ENCODE assay signal across 8 cellular contexts in the genomic region with DNA sequence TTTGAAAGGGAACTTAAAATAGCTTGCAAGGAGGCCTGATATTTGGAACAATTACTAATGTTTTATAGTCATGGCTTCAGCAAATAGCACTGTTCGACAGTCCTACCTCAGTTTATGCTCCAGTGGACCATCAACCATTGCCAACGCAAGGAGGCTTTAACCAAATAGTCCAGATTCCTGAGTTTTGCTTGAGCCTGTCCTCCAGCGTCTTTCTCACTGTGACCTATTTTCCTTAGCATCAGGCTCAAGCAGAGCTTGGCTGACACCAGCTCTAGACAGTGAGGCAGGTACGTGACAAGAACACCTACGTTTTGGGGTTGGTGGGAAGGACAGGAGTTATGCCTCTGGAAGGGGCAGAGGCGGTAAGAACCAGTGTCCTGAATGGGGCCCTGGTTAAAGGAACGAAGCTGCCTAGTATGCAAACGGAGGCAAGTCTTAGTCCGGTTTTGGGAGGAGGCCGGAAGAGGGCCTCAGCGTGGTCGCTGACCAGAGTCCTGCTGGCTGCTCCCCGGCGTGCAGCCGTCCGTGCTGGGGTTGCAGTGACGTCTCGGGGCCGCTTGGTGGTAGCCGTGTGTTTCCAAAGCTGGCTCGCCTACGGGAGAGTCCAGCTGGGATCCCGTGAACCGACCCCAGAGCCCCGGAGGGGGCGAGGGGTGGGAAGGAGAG.
A peak's percentile ranks its signal among the peaks of the same experiment; 100 is the strongest.
DNase-seq lines count a peak whose midpoint lies in the region; ATAC-seq lines count a peak whose summit lies in the region.

No MANE protein-coding gene starts in this region.

- peak overlapping the region; percentile 73 for H3K4me3 ChIP-seq in BLaER1
- peak overlapping the region; percentile 39 to 63 for H3K4me3 ChIP-seq in muscle layer of duodenum (ENCODE audit: low read depth in 1 of 2, low read length in 2 of 2)
- H3K4me3 ChIP-seq in stomach smooth muscle (ENCODE audit: low read length in 2 of 2): peak overlapping the region; percentile 54 to 67

- H3K27me3 ChIP-seq in BLaER1 (peaks cover 39% of the 10 kb centered on the region), muscle layer of duodenum (ENCODE audit: low read depth, low read length) (peaks cover 9% of the 10 kb centered on the region), stomach smooth muscle (ENCODE audit: control insufficient read depth in 1 of 2, insufficient read depth in 2 of 2, low read length in 2 of 2) (no peaks in the 10 kb centered on the region)

- H4K20me1 ChIP-seq in BLaER1: peaks cover 100% of the 10 kb centered on the region

- ATAC-seq in GM19035 (IDR thresholded peaks at IDR 0.05; ENCODE audit: unreplicated experiment) (peak; percentile 75), HG03280 (IDR thresholded peaks at IDR 0.05; ENCODE audit: unreplicated experiment) (peak; percentile 76)

- H3K4me2 ChIP-seq in BLaER1: peak overlapping the region; percentile 100

- H3K36me3 ChIP-seq in BLaER1 (peaks cover 13% of the 10 kb centered on the region), muscle layer of duodenum (ENCODE audit: control insufficient read depth in 1 of 2, insufficient read depth in 2 of 2, low read length in 2 of 2) (peaks cover 1 to 2% of the 10 kb centered on the region in 2 donors), stomach smooth muscle (ENCODE audit: control insufficient read depth in 2 of 2, insufficient read depth in 2 of 2, low read length in 2 of 2) (peaks cover 2 to 3% of the 10 kb centered on the region in 2 donors)

- H3K4me1 ChIP-seq in BLaER1 (peaks cover 23% of the 10 kb centered on the region), muscle layer of duodenum (ENCODE audit: control insufficient read depth in 1 of 2, insufficient read depth in 2 of 2, low read length in 2 of 2) (peaks cover 0 to 30% of the 10 kb centered on the region in 2 donors), stomach smooth muscle (ENCODE audit: control insufficient read depth, insufficient read depth, low read length) (peaks cover 27% of the 10 kb centered on the region)

- H3K27ac ChIP-seq in BLaER1 (no peak overlapping the region; the same call in 1 of the 2 replicates), muscle layer of duodenum (ENCODE audit: low read length) (no peak overlapping the region), stomach smooth muscle (ENCODE audit: low read length) (no peak overlapping the region)

- peak; percentile 27 to 51 for DNase-seq in NOMO-1 (lab: John Stamatoyannopoulos, UW; ENCODE audit: unreplicated experiment in 2 of 2)
- DNase-seq in activated T-cell treated with anti-CD3 and anti-CD28 coated beads, Interleukin-2, amount 50 U/mL, for 1 hour: peak; percentile 55
- peak; percentile 78 for DNase-seq in fibroblast of gingiva (ENCODE audit: low read depth)

- H3K9ac ChIP-seq in BLaER1 (peak overlapping the region; percentile 51; the same call in 1 of the 2 replicates), stomach smooth muscle (ENCODE audit: low read length in 2 of 2) (no peak overlapping the region)

- H3K9me3 ChIP-seq in BLaER1 (no peaks in the 10 kb centered on the region), muscle layer of duodenum (ENCODE audit: control insufficient read depth in 1 of 2, low read length in 2 of 2) (no peaks in the 10 kb centered on the region), stomach smooth muscle (ENCODE audit: control insufficient read depth in 2 of 2, low read length in 2 of 2) (no peaks in the 10 kb centered on the region)
